Comparison of ENCODE assay signal across 29 cellular contexts in the genomic region with DNA sequence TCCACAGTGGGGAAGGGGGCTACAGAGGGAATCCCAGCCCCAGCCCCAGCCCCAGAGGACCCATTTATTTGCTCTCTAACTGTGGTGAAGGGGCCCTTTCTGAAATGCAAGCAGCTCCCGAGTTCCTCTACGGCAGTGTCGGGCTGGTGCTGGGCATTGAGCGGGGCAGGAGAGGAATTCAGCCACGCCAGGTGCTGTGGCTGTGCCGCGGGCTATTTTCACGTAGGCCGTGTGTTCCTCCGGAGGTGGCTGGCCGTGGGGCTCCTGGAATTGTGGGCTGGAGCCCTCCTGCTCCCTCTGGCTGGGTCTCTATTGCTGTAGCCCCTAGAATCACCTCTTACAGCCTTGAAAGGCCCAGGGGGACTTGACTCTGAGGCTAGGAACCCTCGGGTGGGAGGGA. TPM values are rescaled to one million over a fixed set of nuclear protein-coding genes. Genes with fewer than 3 reads are reported as not detected.
DNase-seq lines count a peak whose midpoint lies in the region; ATAC-seq and TF ChIP-seq lines count a peak whose summit lies in the region.
"Had no signal": no experiment of that assay in that cellular context is flagged by ENCODE, and none has a peak within 500 bp of the region (broad histone marks: within the 10 kb centered on the region; RNA-seq: fewer than 3 reads in every experiment).

No MANE protein-coding gene starts in this region.

- TF ChIP-seq CTCF in H9 (conservative IDR thresholded peaks at IDR 0.05) (no peak), brain (conservative IDR thresholded peaks at IDR 0.05) (no peak), neural crest cell (conservative IDR thresholded peaks at IDR 0.05) (no peak), gastrocnemius medialis (IDR thresholded peaks at IDR 0.05 in 4 of 5, conservative IDR thresholded peaks at IDR 0.05 in 1 of 5) (no peak)

- H3K27me3 Mint-ChIP-seq in H9 (ENCODE audit: low read depth) (peaks cover 1% of the 10 kb centered on the region; the same call in 1 of the 2 replicates), brain (peaks cover 14% of the 10 kb centered on the region), neural crest cell (ENCODE audit: low read depth) (no peaks in the 10 kb centered on the region)

- H2BK120ac ChIP-seq in H9 (ENCODE audit: low read depth, low read length, poor library complexity, severe bottlenecking): no peak overlapping the region

- H3K9me3 Mint-ChIP-seq in H9 (no peaks in the 10 kb centered on the region), brain (peaks cover 0 to 9% (median 3%) of the 10 kb centered on the region in 5 experiments), neural crest cell (no peaks in the 10 kb centered on the region)
- H3K9me3 Mint-ChIP-seq: CD8-positive, alpha-beta memory T cell had no signal

- H2BK12ac ChIP-seq in H9 (ENCODE audit: insufficient read length, low read depth, low read length): no peak overlapping the region

- no peaks in the 10 kb centered on the region for H3K23me2 ChIP-seq in H9 (ENCODE audit: insufficient read length, low read depth, low read length, poor library complexity, severe bottlenecking)

- no peak overlapping the region for H3K4me2 ChIP-seq in H9 (ENCODE audit: insufficient read depth, insufficient read length, low read length)
- H3K4me2 ChIP-seq: A549 had no signal

- no peaks in the 10 kb centered on the region for H4K20me1 ChIP-seq in H9 (ENCODE audit: control insufficient read depth, insufficient read depth, insufficient read length)

- no peak overlapping the region for H2BK20ac ChIP-seq in H9 (ENCODE audit: low read depth, low read length, poor library complexity, severe bottlenecking)

- H3K27me3 ChIP-seq in H9 (ENCODE audit: insufficient read depth, low read length) (no peaks in the 10 kb centered on the region), gastrocnemius medialis (no peaks in the 10 kb centered on the region)

- no peak overlapping the region for H3K18ac ChIP-seq in H9 (ENCODE audit: insufficient read length, low read depth, low read length)

- H2AK5ac ChIP-seq in H9 (ENCODE audit: insufficient read length, low read length): no peak overlapping the region

- H3K36me3 Mint-ChIP-seq in H9 (ENCODE audit: insufficient read depth in 1 of 3, low read depth in 3 of 3) (no peaks in the 10 kb centered on the region; a peak in 1 of 7 replicates), brain (no peaks in the 10 kb centered on the region), neural crest cell (ENCODE audit: low read depth) (no peaks in the 10 kb centered on the region)
- H3K36me3 Mint-ChIP-seq: CD14-positive monocyte; CD8-positive, alpha-beta memory T cell had no signal

- H3K27ac ChIP-seq in H9 (ENCODE audit: insufficient read length, low read depth, low read length) (no peak overlapping the region), gastrocnemius medialis (peak overlapping the region in 3 of 4 donors; percentile 52 to 88 (median 63))
- H3K27ac ChIP-seq: A549, GM23248, SJSA1 had no signal

- no peak overlapping the region for H3K4me3 ChIP-seq in gastrocnemius medialis
- H3K4me3 ChIP-seq: A549, GM12878, GM23248, SJSA1 had no signal

- no peak overlapping the region for H4K5ac ChIP-seq in H9 (ENCODE audit: insufficient read length, low read depth, low read length)

- no CpG with 5 or more reads among the region's 12 CpGs for WGBS in H9 (ENCODE audit: extremely low coverage, insufficient read length, low lambda C conversion rate)

- H3K4ac ChIP-seq in H9 (ENCODE audit: low read depth, low read length): no peak overlapping the region

- H3K9ac ChIP-seq in H9 (ENCODE audit: extremely low read depth, insufficient read length, low read length): no peak overlapping the region
- H3K9ac ChIP-seq: GM23248 had no signal

- H4K8ac ChIP-seq in H9 (replicated peaks; ENCODE audit: insufficient read length, low read depth, low read length): no peak overlapping the region

- H3K9me3 ChIP-seq in H9 (ENCODE audit: control insufficient read depth, low read depth, low read length): no peaks in the 10 kb centered on the region
- H3K9me3 ChIP-seq in gastrocnemius medialis: no peaks in the 10 kb centered on the region
- H3K9me3 ChIP-seq: A549, SJSA1 had no signal

- H3K4me1 ChIP-seq in H9 (ENCODE audit: insufficient read depth, low read length): peaks cover 6% of the 10 kb centered on the region; the same call in 1 of the 2 replicates
- H3K4me1 ChIP-seq in gastrocnemius medialis: peaks cover 26 to 44% of the 10 kb centered on the region in 2 donors
- H3K4me1 ChIP-seq: A549, SJSA1 had no signal

- in situ Hi-C loops in gastrocnemius medialis (cut with MboI; ENCODE audit: low sequenced_read_pairs in 4 of 4): loop anchor here in 1 of 4 donors (25.0 kb wide), 1 partner anchor 167 kb away; no protein-coding TSS in a partner anchor

- H3K14ac ChIP-seq in H9 (ENCODE audit: insufficient read depth, low read length): no peak overlapping the region

- no peaks in the 10 kb centered on the region for H3K79me1 ChIP-seq in H9 (ENCODE audit: insufficient read depth, low read depth, low read length, poor library complexity, severe bottlenecking)

- H3K27ac Mint-ChIP-seq in H9 (peak overlapping the region in 2 of 3 experiments; percentile 6 to 66; a peak in 2 of 7 replicates), brain (peak overlapping the region in 3 of 5 experiments; percentile 67 to 88 (median 80)), neural crest cell (ENCODE audit: unreplicated experiment) (peak overlapping the region; percentile 24)
- H3K27ac Mint-ChIP-seq: CD8-positive, alpha-beta memory T cell had no signal

- no peak overlapping the region for H3K23ac ChIP-seq in H9 (ENCODE audit: insufficient read length, low read depth, low read length)

- no peak overlapping the region for H2BK15ac ChIP-seq in H9 (ENCODE audit: low read depth, low read length)

- H3K4me3 Mint-ChIP-seq in H9 (no peak overlapping the region), brain (no peak overlapping the region), neural crest cell (peak overlapping the region; percentile 20)
- H3K4me3 Mint-ChIP-seq: CD14-positive monocyte; CD8-positive, alpha-beta memory T cell had no signal

- TF ChIP-seq POLR2A in gastrocnemius medialis (IDR thresholded peaks at IDR 0.05): no peak

- H2AFZ ChIP-seq in H9 (ENCODE audit: low read length): no peak overlapping the region
- H2AFZ ChIP-seq: GM23248 had no signal

- no peak overlapping the region for H2BK5ac ChIP-seq in H9 (ENCODE audit: insufficient read length, low read length)

- no peak for ATAC-seq in gastrocnemius medialis
- no peak for ATAC-seq in HG03196 (IDR thresholded peaks at IDR 0.05; ENCODE audit: unreplicated experiment)

- H3T11ph ChIP-seq in H9 (ENCODE audit: low read length): no peak overlapping the region

- H3K56ac ChIP-seq in H9 (ENCODE audit: insufficient read length, low read depth, low read length): no peak overlapping the region

- no peaks in the 10 kb centered on the region for H3K79me2 ChIP-seq in H9 (ENCODE audit: insufficient read depth, low read length)

- H3K4me1 Mint-ChIP-seq in H9 (peaks cover 44 to 48% of the 10 kb centered on the region in 2 experiments), brain (peaks cover 63% of the 10 kb centered on the region), neural crest cell (peaks cover 30% of the 10 kb centered on the region)

- H4K91ac ChIP-seq in H9 (ENCODE audit: insufficient read length, low read depth, low read length): peak overlapping the region; percentile 47

- no peaks in the 10 kb centered on the region for H3K36me3 ChIP-seq in gastrocnemius medialis
- H3K36me3 ChIP-seq: SJSA1 had no signal

- intact Hi-C loops in gastrocnemius medialis (cut with DNase I; ENCODE audit: low total_unique reads): no loop called here

- DNase-seq in H9 (no peak), neural crest cell (ENCODE audit: low read depth, low spot score) (no peak), gastrocnemius medialis (no peak), occipital lobe (lab: John Stamatoyannopoulos, UW) (no peak), NCI-H226 (no peak)
- DNase-seq in activated effector memory CD4-positive, alpha-beta T cell treated with anti-CD3 and anti-CD28 coated beads, Interleukin-2, amount 50 U/mL, for 16 hours: no peak
- DNase-seq: AML-193; CD8-positive, alpha-beta memory T cell; DMS 273 treated with DMSO at 0.1 percent for 48 hours; DMS79; EL; GDM1; GM23248; Karpas-422; NCI-H1092; NCI-H1417 treated with DMSO at 0.1 percent for 48 hours; NCI-H1694 treated with DMSO at 0.1 percent for 48 hours; NCI-H2081; NCI-H524 treated with DMSO at 0.1 percent for 48 hours; NCI-H774; NK-92 treated with Interleukin-12 subunit alpha and Interleukin-12 subunit beta, amount 100 ng/mL, for 24 hours; Right ventricle myocardium superior; RPMI8226 had no signal

RNA-seq across cellular contexts. Expression of gene SYT7, which starts 48.2 kb away (rescaled TPM):
- total RNA-seq in H9 (2021): 7.0 and 8.8 TPM in 2 replicates
- 24.6 TPM for polyA plus RNA-seq in brain (ENCODE audit: insufficient read depth, low read depth, low replicate concordance)
- total RNA-seq in neural crest cell: 3.8 and 4.1 TPM in 2 replicates
- 1 to 10 TPM in 2 of 4 donors, under 1 TPM in 2; 0.68 to 4.9 (median 1.4) TPM for total RNA-seq in gastrocnemius medialis
- 15.1 TPM for total RNA-seq in occipital lobe
- total RNA-seq: CD8-positive, alpha-beta memory T cell; GM12878; SJSA1 had no signal
- polyA plus RNA-seq: CD14-positive monocyte; CD8-positive, alpha-beta memory T cell; GM12878 had no signal

RNA-seq across cellular contexts. Expression of gene DAGLA, which starts 51.1 kb away (rescaled TPM):
- total RNA-seq in H9 (2021) (4.3 and 4.5 TPM in 2 replicates), neural crest cell (19.7 and 21.0 TPM in 2 replicates), gastrocnemius medialis (1 to 10 TPM in 3 of 4 donors, under 1 TPM in 1; 0.58 to 5.5 (median 2.9) TPM), occipital lobe (5.5 TPM)
- 13.4 TPM for polyA plus RNA-seq in brain (ENCODE audit: insufficient read depth, low read depth, low replicate concordance)
- polyA plus RNA-seq: CD8-positive, alpha-beta memory T cell; GM12878 had no signal

Comparison
In these comparisons a context has a peak if more than half of its experiments do, and no peak if none do; other contexts are left out.
1. H3K27ac Mint-ChIP-seq: peak in every context shown above with its lines; median percentile 80 in brain; 36 in H9; 24 in neural crest cell.